In the genomic region with DNA sequence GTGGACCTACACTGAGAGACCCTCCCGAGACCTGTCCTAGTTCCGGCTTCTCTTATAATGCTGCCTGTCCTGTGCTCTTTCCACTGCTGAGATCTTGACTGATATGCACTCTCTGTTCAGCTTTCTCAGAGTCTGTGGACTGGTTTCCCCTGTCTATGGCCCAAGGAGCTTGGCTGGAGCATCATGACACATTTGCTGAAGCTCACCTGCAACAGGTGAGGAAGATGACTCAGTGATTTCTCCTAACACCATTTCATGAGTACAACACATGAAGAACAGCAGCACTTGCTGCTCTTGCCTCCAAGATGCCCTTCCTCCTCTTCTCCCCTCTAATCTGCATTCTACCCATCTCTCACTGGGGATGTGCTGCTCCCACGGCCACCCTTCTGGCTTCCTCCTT, we compare ENCODE assay signal across 1 cellular context.
TF ChIP-seq lines count a peak whose summit lies in the region.

No MANE protein-coding gene starts in this region.

TF ChIP-seq in GM23338, 12 proteins besides CTCF, POLR2A, EP300 and RAD21 (continued from another document):
- TF ChIP-seq, protein P1, sequence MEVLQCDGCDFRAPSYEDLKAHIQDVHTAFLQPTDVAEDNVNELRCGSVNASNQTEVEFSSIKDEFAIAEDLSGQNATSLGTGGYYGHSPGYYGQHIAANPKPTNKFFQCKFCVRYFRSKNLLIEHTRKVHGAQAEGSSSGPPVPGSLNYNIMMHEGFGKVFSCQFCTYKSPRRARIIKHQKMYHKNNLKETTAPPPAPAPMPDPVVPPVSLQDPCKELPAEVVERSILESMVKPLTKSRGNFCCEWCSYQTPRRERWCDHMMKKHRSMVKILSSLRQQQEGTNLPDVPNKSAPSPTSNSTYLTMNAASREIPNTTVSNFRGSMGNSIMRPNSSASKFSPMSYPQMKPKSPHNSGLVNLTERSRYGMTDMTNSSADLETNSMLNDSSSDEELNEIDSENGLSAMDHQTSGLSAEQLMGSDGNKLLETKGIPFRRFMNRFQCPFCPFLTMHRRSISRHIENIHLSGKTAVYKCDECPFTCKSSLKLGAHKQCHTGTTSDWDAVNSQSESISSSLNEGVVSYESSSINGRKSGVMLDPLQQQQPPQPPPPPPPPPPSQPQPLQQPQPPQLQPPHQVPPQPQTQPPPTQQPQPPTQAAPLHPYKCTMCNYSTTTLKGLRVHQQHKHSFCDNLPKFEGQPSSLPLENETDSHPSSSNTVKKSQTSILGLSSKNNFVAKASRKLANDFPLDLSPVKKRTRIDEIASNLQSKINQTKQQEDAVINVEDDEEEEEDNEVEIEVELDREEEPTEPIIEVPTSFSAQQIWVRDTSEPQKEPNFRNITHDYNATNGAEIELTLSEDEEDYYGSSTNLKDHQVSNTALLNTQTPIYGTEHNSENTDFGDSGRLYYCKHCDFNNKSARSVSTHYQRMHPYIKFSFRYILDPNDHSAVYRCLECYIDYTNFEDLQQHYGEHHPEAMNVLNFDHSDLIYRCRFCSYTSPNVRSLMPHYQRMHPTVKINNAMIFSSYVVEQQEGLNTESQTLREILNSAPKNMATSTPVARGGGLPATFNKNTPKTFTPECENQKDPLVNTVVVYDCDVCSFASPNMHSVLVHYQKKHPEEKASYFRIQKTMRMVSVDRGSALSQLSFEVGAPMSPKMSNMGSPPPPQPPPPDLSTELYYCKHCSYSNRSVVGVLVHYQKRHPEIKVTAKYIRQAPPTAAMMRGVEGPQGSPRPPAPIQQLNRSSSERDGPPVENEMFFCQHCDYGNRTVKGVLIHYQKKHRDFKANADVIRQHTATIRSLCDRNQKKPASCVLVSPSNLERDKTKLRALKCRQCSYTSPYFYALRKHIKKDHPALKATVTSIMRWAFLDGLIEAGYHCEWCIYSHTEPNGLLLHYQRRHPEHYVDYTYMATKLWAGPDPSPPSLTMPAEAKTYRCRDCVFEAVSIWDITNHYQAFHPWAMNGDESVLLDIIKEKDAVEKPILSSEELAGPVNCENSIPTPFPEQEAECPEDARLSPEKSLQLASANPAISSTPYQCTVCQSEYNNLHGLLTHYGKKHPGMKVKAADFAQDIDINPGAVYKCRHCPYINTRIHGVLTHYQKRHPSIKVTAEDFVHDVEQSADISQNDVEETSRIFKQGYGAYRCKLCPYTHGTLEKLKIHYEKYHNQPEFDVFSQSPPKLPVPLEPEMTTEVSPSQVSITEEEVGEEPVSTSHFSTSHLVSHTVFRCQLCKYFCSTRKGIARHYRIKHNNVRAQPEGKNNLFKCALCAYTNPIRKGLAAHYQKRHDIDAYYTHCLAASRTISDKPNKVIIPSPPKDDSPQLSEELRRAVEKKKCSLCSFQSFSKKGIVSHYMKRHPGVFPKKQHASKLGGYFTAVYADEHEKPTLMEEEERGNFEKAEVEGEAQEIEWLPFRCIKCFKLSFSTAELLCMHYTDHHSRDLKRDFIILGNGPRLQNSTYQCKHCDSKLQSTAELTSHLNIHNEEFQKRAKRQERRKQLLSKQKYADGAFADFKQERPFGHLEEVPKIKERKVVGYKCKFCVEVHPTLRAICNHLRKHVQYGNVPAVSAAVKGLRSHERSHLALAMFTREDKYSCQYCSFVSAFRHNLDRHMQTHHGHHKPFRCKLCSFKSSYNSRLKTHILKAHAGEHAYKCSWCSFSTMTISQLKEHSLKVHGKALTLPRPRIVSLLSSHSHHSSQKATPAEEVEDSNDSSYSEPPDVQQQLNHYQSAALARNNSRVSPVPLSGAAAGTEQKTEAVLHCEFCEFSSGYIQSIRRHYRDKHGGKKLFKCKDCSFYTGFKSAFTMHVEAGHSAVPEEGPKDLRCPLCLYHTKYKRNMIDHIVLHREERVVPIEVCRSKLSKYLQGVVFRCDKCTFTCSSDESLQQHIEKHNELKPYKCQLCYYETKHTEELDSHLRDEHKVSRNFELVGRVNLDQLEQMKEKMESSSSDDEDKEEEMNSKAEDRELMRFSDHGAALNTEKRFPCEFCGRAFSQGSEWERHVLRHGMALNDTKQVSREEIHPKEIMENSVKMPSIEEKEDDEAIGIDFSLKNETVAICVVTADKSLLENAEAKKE (CRISPR knock-in tag; IDR thresholded peaks at IDR 0.05): no peak
- TF ChIP-seq REST (IDR thresholded peaks at IDR 0.05; ENCODE audit: unreplicated experiment): no peak
- no peak for TF ChIP-seq JUNB (IDR thresholded peaks at IDR 0.05; ENCODE audit: unreplicated experiment)
- no peak for TF ChIP-seq ETS1 (IDR thresholded peaks at IDR 0.05)
